Comparison of ENCODE assay signal across 8 cellular contexts in genomic region chr19:34096020-34096915, GRCh38.
DNase-seq lines count a peak whose midpoint lies in the region; ATAC-seq and TF ChIP-seq lines count a peak whose summit lies in the region.

No MANE protein-coding gene starts in this region.

- H3K27me3 ChIP-seq in A673 (replicated peaks; ENCODE audit: insufficient read depth, low read depth, low read length, poor library complexity) = no peaks in the 10 kb centered on the region
- H3K27me3 ChIP-seq in adipocyte (replicated peaks; ENCODE audit: control insufficient read depth, insufficient read depth, low read length) = peaks cover 43% of the 10 kb centered on the region
- peaks cover 0 to 3% (median 2%) of the 10 kb centered on the region in 3 donors for H3K27me3 ChIP-seq in skeletal muscle tissue (ENCODE audit: control insufficient read depth in 3 of 3, insufficient read depth in 3 of 3, low read length in 3 of 3)

- BruUV-seq in A673 (replicated peaks; lab: Mats Ljungman, UMichigan) = no TSS peak

- H3K9me3 ChIP-seq in A673 (ENCODE audit: low read depth, low read length, poor library complexity, severe bottlenecking) (no peaks in the 10 kb centered on the region), adipocyte (ENCODE audit: control insufficient read depth, low read length) (no peaks in the 10 kb centered on the region), skeletal muscle tissue (ENCODE audit: control insufficient read depth in 3 of 3, low read length in 3 of 3) (no peaks in the 10 kb centered on the region)

- H3K36me3 ChIP-seq in A673 (ENCODE audit: insufficient read depth, low read length, poor library complexity, severe bottlenecking) = no peaks in the 10 kb centered on the region
- no peaks in the 10 kb centered on the region for H3K36me3 ChIP-seq in adipocyte (ENCODE audit: control insufficient read depth, insufficient read depth, low read length, severe bottlenecking)
- no peaks in the 10 kb centered on the region for H3K36me3 ChIP-seq in skeletal muscle tissue (ENCODE audit: control insufficient read depth in 3 of 3, insufficient read depth in 3 of 3, low read length in 3 of 3)

- intact Hi-C loops in A673 (cut with micrococcal nuclease; ENCODE audit: unreplicated experiment) = loop anchor here (1.0 kb wide), 1 partner anchor 318 kb away; no protein-coding TSS in a partner anchor
- intact Hi-C loops in left ventricle myocardium superior (cut with micrococcal nuclease) = loop anchor here (5.0 kb wide), 1 partner anchor 319 kb away; no protein-coding TSS in a partner anchor

- peak; percentile 71 for TF ChIP-seq CTCF in A673 (conservative IDR thresholded peaks at IDR 0.05; ENCODE audit: low read depth, low read length)
- TF ChIP-seq CTCF in GM13977 (IDR thresholded peaks at IDR 0.05; ENCODE audit: extremely low read depth, insufficient read depth, missing control alignments) = peak; percentile 54

- H3K4me3 ChIP-seq in A673 (ENCODE audit: low read depth, low read length, poor library complexity, severe bottlenecking) (no peak overlapping the region), adipocyte (ENCODE audit: low read length) (no peak overlapping the region), skeletal muscle tissue (ENCODE audit: low read length in 3 of 3) (no peak overlapping the region)

- DNase-seq in A673 (ENCODE audit: low spot score) (peak; percentile 74), GM13977 (ENCODE audit: low spot score) (peak; percentile 44), NCI-H2171 treated with DMSO at 0.1 percent for 48 hours (lab: John Stamatoyannopoulos, UW) (peak; percentile 59), adipocyte (ENCODE audit: low read depth) (peak; percentile 72), left ventricle myocardium superior (no peak)
- no peak for DNase-seq in activated T-cell treated with anti-CD3 and anti-CD28 coated beads, Interleukin-2, amount 50 U/mL, for 1 hour

- no peak overlapping the region for H3K27ac ChIP-seq in A673 (ENCODE audit: low read depth, low read length, poor library complexity, severe bottlenecking)
- no peak overlapping the region for H3K27ac ChIP-seq in skeletal muscle tissue (ENCODE audit: low read depth, low read length)

- CTCF ChIA-PET in A673 (lab: Charles Lee) = interaction anchor here (0.6 to 1.8 kb wide), 10 partner anchors 11 to 328 kb away, joined by 3 to 29 read pairs (median 4); partner anchors contain the start of gene KCTD15

- peak; percentile 34 for ATAC-seq in left ventricle myocardium superior
- no peak for ATAC-seq in GM19328 (IDR thresholded peaks at IDR 0.05; ENCODE audit: unreplicated experiment)

- H3K4me1 ChIP-seq in A673 (ENCODE audit: insufficient read depth, low read length, poor library complexity, severe bottlenecking) = no peaks in the 10 kb centered on the region
- H3K4me1 ChIP-seq in adipocyte (ENCODE audit: control insufficient read depth, insufficient read depth, low read length) = no peaks in the 10 kb centered on the region
- H3K4me1 ChIP-seq in skeletal muscle tissue (ENCODE audit: control insufficient read depth in 3 of 3, insufficient read depth in 3 of 3, low read length in 3 of 3) = peaks cover 0 to 3% (median 0%) of the 10 kb centered on the region in 3 donors

- in situ Hi-C loops in GM13977 (cut with MboI; ENCODE audit: low pct_unique_long_range_greater_than_20kb, low sequenced_read_pairs, unreplicated experiment) = no loop called here

- POLR2A ChIA-PET in A673 (lab: Charles Lee; ENCODE audit: low non-redundant PET) = interaction anchor here (0.6 kb wide), 1 partner anchor 50 kb away, joined by 3 read pairs; no protein-coding TSS in a partner anchor

- H3K9ac ChIP-seq in adipocyte (ENCODE audit: low read length) (no peak overlapping the region), skeletal muscle tissue (ENCODE audit: low read depth in 1 of 3, low read length in 3 of 3) (peak overlapping the region in 2 of 3 donors; percentile 16 to 47)

Comparison
In these comparisons a context has a peak if more than half of its experiments do, and no peak if none do; other contexts are left out.
1. DNase-seq: peak in A673 (single experiment), GM13977 (single experiment), NCI-H2171 treated with DMSO at 0.1 percent for 48 hours (single experiment) and adipocyte (single experiment); none in left ventricle myocardium superior (single experiment) and activated T-cell treated with anti-CD3 and anti-CD28 coated beads, Interleukin-2, amount 50 U/mL, for 1 hour (single experiment).